1 cellular context compared by ENCODE assay signal in genomic region chr12:64404470-64405446, GRCh38.
TF ChIP-seq lines count a peak whose summit lies in the region.

No MANE protein-coding gene starts in this region.

TF ChIP-seq in HepG2, 621 proteins besides CTCF, POLR2A, EP300 and RAD21 (continued from another document and continues in another):
- TF ChIP-seq ARID4A (CRISPR knock-in tag; IDR thresholded peaks at IDR 0.05; ENCODE audit: borderline replicate concordance), result peak; percentile 83; the same call in 1 of the 2 replicates
- TF ChIP-seq CEBPZ (IDR thresholded peaks at IDR 0.05; ENCODE audit: low read length), result no peak
- TF ChIP-seq MAF1 (CRISPR knock-in tag; IDR thresholded peaks at IDR 0.05; ENCODE audit: borderline replicate concordance), result peak; percentile 3; the same call in 1 of the 2 replicates
- peak; percentile 24; the same call in 1 of the 2 replicates for TF ChIP-seq ZNF12 (CRISPR knock-in tag; IDR thresholded peaks at IDR 0.05)
- peak; percentile 79; the same call in 1 of the 2 replicates for TF ChIP-seq TAF1 (CRISPR knock-in tag; IDR thresholded peaks at IDR 0.05)
- TF ChIP-seq ZNF317 (CRISPR knock-in tag; IDR thresholded peaks at IDR 0.05), result no peak
- peak; percentile 86; the same call in 1 of the 2 replicates for TF ChIP-seq ZNF776 (CRISPR knock-in tag; IDR thresholded peaks at IDR 0.05)
- TF ChIP-seq FIP1L1 (IDR thresholded peaks at IDR 0.05; ENCODE audit: borderline replicate concordance, insufficient read depth, low read depth, low read length), result no peak
- TF ChIP-seq KDM2A (CRISPR knock-in tag; IDR thresholded peaks at IDR 0.05; ENCODE audit: borderline replicate concordance, low read depth), result peak; percentile 74
- TF ChIP-seq NR2F2 (IDR thresholded peaks at IDR 0.05; ENCODE audit: borderline replicate concordance, low read depth), result no peak
- TF ChIP-seq CBX5 (CRISPR knock-in tag; IDR thresholded peaks at IDR 0.05; ENCODE audit: borderline replicate concordance), result peak; percentile 19
- peak; percentile 57 for TF ChIP-seq ZNF883 (CRISPR knock-in tag; IDR thresholded peaks at IDR 0.05; ENCODE audit: not compliant biosample characterization)
- no peak for TF ChIP-seq SMARCC2 (IDR thresholded peaks at IDR 0.05)
- TF ChIP-seq DR1 (CRISPR knock-in tag; IDR thresholded peaks at IDR 0.05), result no peak
- TF ChIP-seq NFKB2 (CRISPR knock-in tag; IDR thresholded peaks at IDR 0.05; ENCODE audit: borderline replicate concordance), result no peak; the same call in 1 of the 2 replicates
- TF ChIP-seq GPBP1L1 (CRISPR knock-in tag; IDR thresholded peaks at IDR 0.05), result no peak
- TF ChIP-seq NFYC (CRISPR knock-in tag; IDR thresholded peaks at IDR 0.05), result no peak
- TF ChIP-seq JDP2 (CRISPR knock-in tag; IDR thresholded peaks at IDR 0.05; ENCODE audit: borderline replicate concordance), result no peak
- TF ChIP-seq TFDP2 (CRISPR knock-in tag; IDR thresholded peaks at IDR 0.05), result no peak; the same call in 1 of the 2 replicates
- TF ChIP-seq MXD1 (CRISPR knock-in tag; IDR thresholded peaks at IDR 0.05), result no peak; the same call in 1 of the 2 replicates
- no peak for TF ChIP-seq SRF (IDR thresholded peaks at IDR 0.05; ENCODE audit: low read depth, low read length)
- TF ChIP-seq BCLAF1 (IDR thresholded peaks at IDR 0.05), result no peak
- no peak for TF ChIP-seq ZNF652 (CRISPR knock-in tag; IDR thresholded peaks at IDR 0.05; ENCODE audit: borderline replicate concordance, low read depth)
- peak; percentile 52 for TF ChIP-seq ZNF768 (CRISPR knock-in tag; IDR thresholded peaks at IDR 0.05)
- no peak for TF ChIP-seq TEAD2 (CRISPR knock-in tag; IDR thresholded peaks at IDR 0.05)
- peak; percentile 98 for TF ChIP-seq MYC (CRISPR knock-in tag; IDR thresholded peaks at IDR 0.05; ENCODE audit: borderline replicate concordance)
- no peak for TF ChIP-seq ZBTB46 (CRISPR knock-in tag; IDR thresholded peaks at IDR 0.05; ENCODE audit: borderline replicate concordance)
- TF ChIP-seq THRA (CRISPR knock-in tag; IDR thresholded peaks at IDR 0.05; ENCODE audit: borderline replicate concordance), result no peak; the same call in 1 of the 2 replicates
- TF ChIP-seq CBX2 (IDR thresholded peaks at IDR 0.05; ENCODE audit: low read depth, low read length), result no peak
- no peak for TF ChIP-seq CBX2 (CRISPR knock-in tag; IDR thresholded peaks at IDR 0.05; ENCODE audit: low read depth)
- TF ChIP-seq RARA (CRISPR knock-in tag; IDR thresholded peaks at IDR 0.05), result no peak; the same call in 1 of the 2 replicates
- no peak for TF ChIP-seq SYNCRIP (IDR thresholded peaks at IDR 0.05; ENCODE audit: insufficient read depth, low read depth, low read length)
- no peak for TF ChIP-seq FUBP1 (CRISPR knock-in tag; IDR thresholded peaks at IDR 0.05; ENCODE audit: borderline replicate concordance)
- no peak for TF ChIP-seq THAP9 (CRISPR knock-in tag; IDR thresholded peaks at IDR 0.05; ENCODE audit: borderline replicate concordance)
